9 cellular contexts compared by ENCODE assay signal in genomic region chr7:84188811-84189405, GRCh38. TPM values are rescaled to one million over a fixed set of nuclear protein-coding genes. Genes with fewer than 3 reads are reported as not detected.
A peak's percentile ranks its signal among the peaks of the same experiment; 100 is the strongest.
DNase-seq lines count a peak whose midpoint lies in the region; ATAC-seq and TF ChIP-seq lines count a peak whose summit lies in the region.
"Had no signal": no experiment of that assay in that cellular context is flagged by ENCODE, and none has a peak within 500 bp of the region (broad histone marks: within the 10 kb centered on the region; RNA-seq: fewer than 3 reads in every experiment).

No MANE protein-coding gene starts in this region.

- intact Hi-C loops in activated CD4-positive, alpha-beta memory T cell treated with anti-CD3 and anti-CD28 coated beads for 36 hours (cut with micrococcal nuclease): loop anchor here (2.0 kb wide), 1 partner anchor 212 kb away; no protein-coding TSS in a partner anchor

- H3K27me3 Mint-ChIP-seq in activated CD4-positive, alpha-beta memory T cell treated with anti-CD3 and anti-CD28 coated beads for 36 hours: no peaks in the 10 kb centered on the region
- H3K27me3 Mint-ChIP-seq: activated CD4-positive, alpha-beta T cell treated with anti-CD3 and anti-CD28 coated beads for 36 hours had no signal

- H3K4me3 ChIP-seq in GM06990 (replicated peaks; ENCODE audit: low read depth, low read length) (no peak overlapping the region), NB4 (ENCODE audit: low read depth, low read length) (no peak overlapping the region)
- H3K4me3 ChIP-seq: skin epidermis had no signal

- ATAC-seq in omental fat pad (ENCODE audit: low FRiP score): peak; percentile 21
- ATAC-seq: activated CD4-positive, alpha-beta T cell treated with anti-CD3 and anti-CD28 coated beads for 36 hours had no signal

- no peak overlapping the region for H3K27ac Mint-ChIP-seq in activated CD4-positive, alpha-beta memory T cell treated with anti-CD3 and anti-CD28 coated beads for 36 hours
- H3K27ac Mint-ChIP-seq: activated CD4-positive, alpha-beta T cell treated with anti-CD3 and anti-CD28 coated beads for 36 hours had no signal

- H3K4me1 Mint-ChIP-seq in activated CD4-positive, alpha-beta memory T cell treated with anti-CD3 and anti-CD28 coated beads for 36 hours (ENCODE audit: low read depth): peaks cover 16% of the 10 kb centered on the region

- H3K27me3 ChIP-seq in GM06990 (replicated peaks; ENCODE audit: control insufficient read depth, insufficient read depth, low read length): no peaks in the 10 kb centered on the region

- no peak for DNase-seq in GM06990 (ENCODE audit: extremely low read depth, insufficient read length)
- DNase-seq in NB4 (ENCODE audit: low read depth): peak; percentile 10
- peak; percentile 67 for DNase-seq in dermis blood vessel endothelial cell
- no peak for DNase-seq in omental fat pad (ENCODE audit: low spot score)
- DNase-seq in GM03348 (ENCODE audit: low spot score): no peak
- DNase-seq in activated CD4-positive, alpha-beta memory T cell treated with anti-CD3 and anti-CD28 coated beads for 36 hours: no peak
- no peak for DNase-seq in activated CD4-positive, alpha-beta T cell treated with anti-CD3 and anti-CD28 coated beads for 1 hour
- DNase-seq: activated CD4-positive, alpha-beta T cell treated with anti-CD3 and anti-CD28 coated beads for 36 hours had no signal

- no peaks in the 10 kb centered on the region for H3K36me3 ChIP-seq in GM06990 (ENCODE audit: control insufficient read depth, insufficient read depth, low read length)

- TF ChIP-seq POLR2A in NB4 (IDR thresholded peaks at IDR 0.05; ENCODE audit: extremely low read depth, insufficient read length): no peak

- no peaks in the 10 kb centered on the region for H3K9me3 Mint-ChIP-seq in activated CD4-positive, alpha-beta memory T cell treated with anti-CD3 and anti-CD28 coated beads for 36 hours

- H3K4me3 Mint-ChIP-seq in activated CD4-positive, alpha-beta memory T cell treated with anti-CD3 and anti-CD28 coated beads for 36 hours: no peak overlapping the region
- H3K4me3 Mint-ChIP-seq: activated CD4-positive, alpha-beta T cell treated with anti-CD3 and anti-CD28 coated beads for 36 hours had no signal

- TF ChIP-seq CTCF in GM06990 (IDR thresholded peaks at IDR 0.05; ENCODE audit: insufficient read depth, low read length, poor library complexity, severe bottlenecking) (peak; percentile 7), NB4 (IDR thresholded peaks at IDR 0.05; ENCODE audit: low read depth, low read length) (peak; percentile 14), omental fat pad (IDR thresholded peaks at IDR 0.05) (no peak)

- no peaks in the 10 kb centered on the region for H3K36me3 Mint-ChIP-seq in activated CD4-positive, alpha-beta memory T cell treated with anti-CD3 and anti-CD28 coated beads for 36 hours

- POLR2A ChIA-PET in activated CD4-positive, alpha-beta memory T cell treated with anti-CD3 and anti-CD28 coated beads for 36 hours (lab: Charles Lee): no interaction called here

- CTCF ChIA-PET in activated CD4-positive, alpha-beta memory T cell treated with anti-CD3 and anti-CD28 coated beads for 36 hours (lab: Charles Lee): no interaction called here

RNA-seq across cellular contexts. Expression of gene SEMA3A, which starts 5.7 kb away (rescaled TPM):
- total RNA-seq in dermis blood vessel endothelial cell (80.2 and 109 TPM in 2 replicates), omental fat pad (10 to 100 TPM in 1 of 4 donors, 1 to 10 TPM in 3; 4.3 to 11.4 (median 7.4) TPM)
- total RNA-seq in activated CD4-positive, alpha-beta memory T cell treated with anti-CD3 and anti-CD28 coated beads for 36 hours: under 1 TPM; 0.59 to 0.75 TPM

Comparison
In these comparisons a context has a peak if more than half of its experiments do, and no peak if none do; other contexts are left out.
1. DNase-seq: peak in NB4 (single experiment) and dermis blood vessel endothelial cell (single experiment); none in GM06990 (single experiment), omental fat pad (single experiment), GM03348 (single experiment), activated CD4-positive, alpha-beta memory T cell treated with anti-CD3 and anti-CD28 coated beads for 36 hours (single experiment) and activated CD4-positive, alpha-beta T cell treated with anti-CD3 and anti-CD28 coated beads for 1 hour (single experiment).
2. CTCF ChIP-seq: peak in GM06990 (single experiment) and NB4 (single experiment); none in omental fat pad (0 of 3).